Comparison of ENCODE assay signal across 18 cellular contexts in the genomic region with DNA sequence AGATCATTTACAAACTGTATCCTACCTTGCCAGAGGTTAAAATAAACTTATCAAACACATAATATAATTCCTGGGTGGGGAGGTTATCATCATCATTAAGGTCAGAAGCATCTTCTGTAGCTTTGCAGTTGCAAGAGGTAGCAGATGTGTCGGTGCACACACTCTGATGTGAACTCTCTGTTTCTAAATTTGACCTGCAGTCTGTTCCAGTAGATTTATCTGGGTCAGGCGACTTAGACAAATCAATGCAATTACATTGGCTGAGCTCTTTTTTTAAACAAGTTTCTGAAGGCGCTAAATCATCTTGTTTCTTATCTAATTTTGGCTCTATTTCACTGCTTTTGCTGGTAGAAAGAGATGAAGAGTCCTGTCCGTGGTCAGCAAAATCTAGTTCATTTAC.
"Had no signal": no experiment of that assay in that cellular context is flagged by ENCODE, and none has a peak within 500 bp of the region (broad histone marks: within the 10 kb centered on the region; RNA-seq: fewer than 3 reads in every experiment).

No MANE protein-coding gene starts in this region.

- H3K27me3 ChIP-seq: pancreas, suprapubic skin, transverse colon, vagina had no signal

- H3K9me3 ChIP-seq: pancreas, suprapubic skin, transverse colon, vagina had no signal

- DNase-seq: activated CD4-positive, alpha-beta memory T cell treated with anti-CD3 and anti-CD28 coated beads, Interleukin-2, amount 10 ng/mL, durations not matched to agents 7 days and 5 days; activated CD4-positive, alpha-beta T cell treated with anti-CD3 and anti-CD28 coated beads for 36 hours; activated CD8-positive, alpha-beta memory T cell treated with anti-CD3 and anti-CD28 coated beads, Interleukin-2, amount 10 ng/mL, durations not matched to agents 7 days and 5 days; activated naive CD4-positive, alpha-beta T cell treated with anti-CD3 and anti-CD28 coated beads for 36 hours; aorta; cerebellar nuclear complex; cortex of kidney; head of caudate nucleus; natural killer cell; pancreas; stimulated activated CD4-positive, alpha-beta T cell treated with anti-CD3 and anti-CD28 coated beads, Interleukin-4, amount 100 ng/mL, for 1 hour; stimulated activated naive CD8-positive, alpha-beta T cell treated with anti-CD3 and anti-CD28 coated beads, Interleukin-15, amount 100 ng/mL, for 72 hours; transverse colon had no signal

- H3K27ac ChIP-seq: pancreas, suprapubic skin, transverse colon, vagina had no signal

- H3K4me2 ChIP-seq: smooth muscle cell had no signal

- H3K4me1 ChIP-seq: pancreas, suprapubic skin, transverse colon, vagina had no signal

- H3K36me3 ChIP-seq: pancreas had no signal

- H3K4me3 ChIP-seq: pancreas, smooth muscle cell, suprapubic skin, transverse colon, vagina had no signal

- ATAC-seq: activated CD4-positive, alpha-beta T cell treated with anti-CD3 and anti-CD28 coated beads for 36 hours; activated CD8-positive, alpha-beta memory T cell treated with anti-CD3 and anti-CD28 coated beads, Interleukin-2, amount 10 ng/mL, durations not matched to agents 7 days and 5 days; natural killer cell; pancreas; sciatic nerve; stimulated activated naive CD8-positive, alpha-beta T cell treated with anti-CD3 and anti-CD28 coated beads, Interleukin-15, amount 100 ng/mL, for 72 hours; WTC11 had no signal
